ENCODE assay signal across 9 cellular contexts in genomic region chr1:36653850-36654249, GRCh38.
DNase-seq lines count a peak whose midpoint lies in the region; ATAC-seq and TF ChIP-seq lines count a peak whose summit lies in the region.
"Had no signal": no experiment of that assay in that cellular context is flagged by ENCODE, and none has a peak within 500 bp of the region (broad histone marks: within the 10 kb centered on the region; RNA-seq: fewer than 3 reads in every experiment).

No MANE protein-coding gene starts in this region.

- ATAC-seq in HG03457 (IDR thresholded peaks at IDR 0.05; ENCODE audit: unreplicated experiment) = no peak
- ATAC-seq: stimulated activated naive B cell treated with anti-CD40 and anti-IgM and Interleukin-4, amounts not matched to agents 10 μg/mL and 1 μg/mL and 100 μg/mL, for 72 hours had no signal

- DNase-seq in HCEC 1CT (peak; percentile 6), NCI-H446 treated with DMSO at 0.1 percent for 48 hours (lab: John Stamatoyannopoulos, UW) (peak; percentile 77), fibroblast of peridontal ligament (ENCODE audit: extremely low read depth) (peak; percentile 9), putamen (ENCODE audit: low spot score) (peak; percentile 92), GM10266 (ENCODE audit: extremely low spot score) (no peak)
- no peak for DNase-seq in stimulated activated naive CD4-positive, alpha-beta T cell (lab: John Stamatoyannopoulos, UW)
- DNase-seq: activated T-cell treated with anti-CD3 and anti-CD28 coated beads, Interleukin-2, amount 50 U/mL, for 48 hours; stimulated activated naive B cell treated with anti-CD40 and anti-IgM and Interleukin-4, amounts not matched to agents 10 μg/mL and 1 μg/mL and 100 μg/mL, for 72 hours had no signal

- TF ChIP-seq CTCF in GM10266 (IDR thresholded peaks at IDR 0.05; ENCODE audit: control insufficient read depth, insufficient read depth, low read depth, missing control alignments) = no peak

Comparison
In these comparisons a context has a peak if more than half of its experiments do, and no peak if none do; other contexts are left out.
1. DNase-seq: peak in HCEC 1CT (single experiment), NCI-H446 treated with DMSO at 0.1 percent for 48 hours (single experiment), fibroblast of peridontal ligament (single experiment) and putamen (single experiment); none in GM10266 (single experiment) and stimulated activated naive CD4-positive, alpha-beta T cell (0 of 6).